Comparison of ENCODE assay signal across 12 cellular contexts in genomic region chr14:62101189-62101588, GRCh38.
"Had no signal": no experiment of that assay in that cellular context is flagged by ENCODE, and none has a peak within 500 bp of the region (broad histone marks: within the 10 kb centered on the region; RNA-seq: fewer than 3 reads in every experiment).

No MANE protein-coding gene starts in this region.

- H3K4me3 ChIP-seq: GM23248, HAP-1, K562 had no signal

- FAIRE-seq: HepG2, K562 had no signal

- ATAC-seq: HCT116, HepG2, K562 had no signal

- DNase-seq: GM23248, GOT3, H7, HFFc6, IMR-90, Kasumi-1, KG1 had no signal

- H3K36me3 ChIP-seq: HAP-1 had no signal

- H3K4me1 ChIP-seq: HAP-1 had no signal

- H2AFZ ChIP-seq: GM23248 had no signal

- H3K9me3 ChIP-seq: HAP-1 had no signal

- H3K27ac ChIP-seq: GM23248, HL-60 had no signal

- H3K9ac ChIP-seq: GM23248 had no signal
